16 cellular contexts compared by ENCODE assay signal in the genomic region with DNA sequence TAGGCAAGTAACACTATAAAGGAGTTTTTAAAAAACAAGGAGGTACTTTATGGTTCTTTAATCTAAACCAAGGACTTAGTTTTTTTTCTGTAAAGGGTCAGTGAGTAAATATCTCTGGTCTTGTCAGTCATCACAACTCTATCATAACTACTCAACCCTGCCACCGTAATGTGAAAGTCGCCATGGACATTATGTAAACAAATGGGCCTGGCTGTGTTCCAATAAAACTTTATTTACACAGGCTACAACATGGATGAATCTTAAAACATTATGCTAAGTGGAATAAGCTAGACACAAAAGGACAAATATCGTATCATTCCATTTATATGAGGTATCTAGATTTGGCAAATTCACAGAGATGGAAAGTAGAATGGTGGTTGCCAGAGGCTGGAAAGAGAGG.
A peak's percentile ranks its signal among the peaks of the same experiment; 100 is the strongest.
DNase-seq lines count a peak whose midpoint lies in the region; ATAC-seq lines count a peak whose summit lies in the region.
"Had no signal": no experiment of that assay in that cellular context is flagged by ENCODE, and none has a peak within 500 bp of the region (broad histone marks: within the 10 kb centered on the region; RNA-seq: fewer than 3 reads in every experiment).

No MANE protein-coding gene starts in this region.

- no peaks in the 10 kb centered on the region for H3K9me3 Mint-ChIP-seq in activated T-helper 17 cell treated with anti-CD3 and anti-CD28 coated beads, Interleukin-2, amount 50 U/mL, for 72 hours
- H3K9me3 Mint-ChIP-seq: dendritic cell treated with granulocyte-macrophage colony-stimulating factor and Interleukin-4, amounts not matched to agents 40 ng/mL and 50 ng/mL, for 4 days had no signal

- no peak overlapping the region for H3K27ac Mint-ChIP-seq in activated T-helper 17 cell treated with anti-CD3 and anti-CD28 coated beads, Interleukin-2, amount 50 U/mL, for 72 hours
- H3K27ac Mint-ChIP-seq: B cell; dendritic cell treated with granulocyte-macrophage colony-stimulating factor and Interleukin-4, amounts not matched to agents 40 ng/mL and 50 ng/mL, for 4 days had no signal

- DNase-seq in DMS53 treated with DMSO at 0.1 percent for 48 hours (lab: John Stamatoyannopoulos, UW; ENCODE audit: unreplicated experiment) = peak; percentile 93
- peak; percentile 21 for DNase-seq in NCI-H2196 treated with DMSO at 0.1 percent for 48 hours (lab: John Stamatoyannopoulos, UW; ENCODE audit: unreplicated experiment)
- DNase-seq in hypothalamus (lab: John Stamatoyannopoulos, UW) = no peak
- DNase-seq in NOMO-1 treated with dmso at 0.1 percent for 144 hours (lab: John Stamatoyannopoulos, UW; ENCODE audit: unreplicated experiment) = no peak
- DNase-seq in DMS 273 treated with DMSO at 0.1 percent for 48 hours (lab: John Stamatoyannopoulos, UW) = no peak
- DNase-seq in effector memory CD4-positive, alpha-beta T cell = no peak
- DNase-seq: activated gamma-delta T cell treated with Interleukin-2 at 50 U/mL for 16 hours, EL, NCI-H187, uterus had no signal

- H3K27ac ChIP-seq in BLaER1 treated with 17β-estradiol and CSF1 and Interleukin-3, amounts not matched to agents 10 nM and 100 nM = peak overlapping the region in 5 of 11 experiments; percentile 35 to 56 (median 49); a peak in 7 of 22 replicates
- no peak overlapping the region for H3K27ac ChIP-seq in effector memory CD4-positive, alpha-beta T cell (ENCODE audit: insufficient read depth, low read length, poor library complexity, severe bottlenecking)
- H3K27ac ChIP-seq: uterus had no signal

- H3K4me1 Mint-ChIP-seq in activated T-helper 17 cell treated with anti-CD3 and anti-CD28 coated beads, Interleukin-2, amount 50 U/mL, for 72 hours = peaks cover 20% of the 10 kb centered on the region

- H3K4me3 Mint-ChIP-seq in activated T-helper 17 cell treated with anti-CD3 and anti-CD28 coated beads, Interleukin-2, amount 50 U/mL, for 72 hours = peak overlapping the region; percentile 56
- H3K4me3 Mint-ChIP-seq: B cell; dendritic cell treated with granulocyte-macrophage colony-stimulating factor and Interleukin-4, amounts not matched to agents 40 ng/mL and 50 ng/mL, for 4 days had no signal

- no peak overlapping the region for H3K9ac ChIP-seq in BLaER1 treated with 17β-estradiol and CSF1 and Interleukin-3, amounts not matched to agents 10 nM and 100 nM

- H4K20me1 ChIP-seq in BLaER1 treated with 17β-estradiol and CSF1 and Interleukin-3, amounts not matched to agents 10 nM and 100 nM = no peaks in the 10 kb centered on the region

- H3K36me3 ChIP-seq in BLaER1 treated with 17β-estradiol and CSF1 and Interleukin-3, amounts not matched to agents 10 nM and 100 nM = no peaks in the 10 kb centered on the region
- H3K36me3 ChIP-seq in effector memory CD4-positive, alpha-beta T cell (ENCODE audit: control insufficient read depth, insufficient read depth, low read length) = no peaks in the 10 kb centered on the region
- H3K36me3 ChIP-seq: uterus had no signal

- H3K4me3 ChIP-seq in BLaER1 treated with 17β-estradiol and CSF1 and Interleukin-3, amounts not matched to agents 10 nM and 100 nM = no peak overlapping the region
- H3K4me3 ChIP-seq in effector memory CD4-positive, alpha-beta T cell (ENCODE audit: insufficient read depth, low read depth, low read length, poor library complexity, severe bottlenecking) = no peak overlapping the region
- H3K4me3 ChIP-seq: uterus had no signal

- no peak for ATAC-seq in activated T-helper 17 cell treated with anti-CD3 and anti-CD28 coated beads, Interleukin-2, amount 50 U/mL, for 72 hours (replicated peaks)
- ATAC-seq: HCT116, SK-N-SH treated with all-trans-retinoic acid at 6 μM for 48 hours had no signal

- no peaks in the 10 kb centered on the region for H3K27me3 ChIP-seq in BLaER1 treated with 17β-estradiol and CSF1 and Interleukin-3, amounts not matched to agents 10 nM and 100 nM
- H3K27me3 ChIP-seq in effector memory CD4-positive, alpha-beta T cell (replicated peaks; ENCODE audit: control insufficient read depth, insufficient read depth, low read length, poor library complexity, severe bottlenecking) = no peaks in the 10 kb centered on the region
- H3K27me3 ChIP-seq: uterus had no signal

- peaks cover 0 to 9% (median 6%) of the 10 kb centered on the region in 10 experiments; a peak in 9 of 20 replicates for H3K4me1 ChIP-seq in BLaER1 treated with 17β-estradiol and CSF1 and Interleukin-3, amounts not matched to agents 10 nM and 100 nM
- H3K4me1 ChIP-seq in effector memory CD4-positive, alpha-beta T cell (ENCODE audit: control insufficient read depth, insufficient read depth, low read length, poor library complexity, severe bottlenecking) = no peaks in the 10 kb centered on the region
- H3K4me1 ChIP-seq: uterus had no signal

- no peaks in the 10 kb centered on the region for H3K27me3 Mint-ChIP-seq in activated T-helper 17 cell treated with anti-CD3 and anti-CD28 coated beads, Interleukin-2, amount 50 U/mL, for 72 hours
- H3K27me3 Mint-ChIP-seq: B cell; dendritic cell treated with granulocyte-macrophage colony-stimulating factor and Interleukin-4, amounts not matched to agents 40 ng/mL and 50 ng/mL, for 4 days had no signal

- no peaks in the 10 kb centered on the region for H3K36me3 Mint-ChIP-seq in activated T-helper 17 cell treated with anti-CD3 and anti-CD28 coated beads, Interleukin-2, amount 50 U/mL, for 72 hours (ENCODE audit: low read depth)

- H3K4me2 ChIP-seq in BLaER1 treated with 17β-estradiol and CSF1 and Interleukin-3, amounts not matched to agents 10 nM and 100 nM = peak overlapping the region in 8 of 11 experiments; percentile 4 to 44 (median 36); a peak in 6 of 22 replicates

- peaks cover 0 to 6% (median 0%) of the 10 kb centered on the region in 11 experiments; a peak in 4 of 22 replicates for H3K9me3 ChIP-seq in BLaER1 treated with 17β-estradiol and CSF1 and Interleukin-3, amounts not matched to agents 10 nM and 100 nM (replicated peaks in 1 of 11)
- no peaks in the 10 kb centered on the region for H3K9me3 ChIP-seq in effector memory CD4-positive, alpha-beta T cell (ENCODE audit: control insufficient read depth, low read length)

Comparison
In these comparisons a context has a peak if more than half of its experiments do, and no peak if none do; other contexts are left out.
1. DNase-seq: peak in DMS53 treated with DMSO at 0.1 percent for 48 hours (single experiment) and NCI-H2196 treated with DMSO at 0.1 percent for 48 hours (single experiment); none in hypothalamus (0 of 51), NOMO-1 treated with dmso at 0.1 percent for 144 hours (single experiment), DMS 273 treated with DMSO at 0.1 percent for 48 hours (single experiment) and effector memory CD4-positive, alpha-beta T cell (0 of 3).